11 cellular contexts compared by ENCODE assay signal in the genomic region with DNA sequence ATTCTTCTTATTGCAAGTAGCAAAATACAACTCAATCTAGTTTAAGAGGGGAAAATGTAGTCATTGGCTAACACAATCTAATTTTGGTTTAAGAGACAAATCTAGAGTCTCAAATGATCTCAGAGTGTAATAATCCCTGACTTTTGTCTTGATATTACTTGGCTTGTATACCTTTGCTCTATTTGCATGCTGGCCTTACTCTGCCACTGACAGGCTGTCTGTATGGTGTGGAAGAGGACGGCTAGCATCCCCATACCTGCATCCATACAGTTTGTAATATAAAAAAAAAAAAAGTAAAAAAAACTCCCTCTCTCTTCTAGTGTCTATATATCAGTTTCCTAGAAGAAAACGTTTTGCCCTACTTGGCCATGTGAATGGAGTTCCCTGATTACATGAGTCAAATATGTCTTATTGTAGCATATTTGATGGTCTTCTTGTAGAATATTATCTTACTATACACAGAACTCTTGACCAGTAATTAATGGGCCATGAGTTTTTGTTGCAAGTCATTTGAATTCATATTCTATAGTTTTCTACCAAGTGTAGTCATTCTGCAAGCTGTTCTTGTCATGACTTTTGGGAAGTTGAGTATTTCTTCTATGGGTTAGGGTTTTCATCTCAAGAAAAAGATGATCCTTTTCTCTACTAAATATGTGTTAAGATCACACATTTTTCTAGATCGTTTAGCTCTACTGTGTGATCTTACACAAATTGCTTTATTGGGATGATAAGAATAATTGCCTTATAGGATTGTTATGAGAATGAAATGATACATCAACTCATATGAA. TPM values are rescaled to one million over a fixed set of nuclear protein-coding genes. Genes with fewer than 3 reads are reported as not detected.
DNase-seq lines count a peak whose midpoint lies in the region; ATAC-seq and TF ChIP-seq lines count a peak whose summit lies in the region.
"Had no signal": no experiment of that assay in that cellular context is flagged by ENCODE, and none has a peak within 500 bp of the region (broad histone marks: within the 10 kb centered on the region; RNA-seq: fewer than 3 reads in every experiment).

No MANE protein-coding gene starts in this region.

- peak; percentile 47 to 58 for ATAC-seq in activated T-cell treated with anti-CD3 and anti-CD28 coated beads, Interleukin-2, amount 50 U/mL, for 4 hours
- peak; percentile 40 for ATAC-seq in HG03159 (IDR thresholded peaks at IDR 0.05; ENCODE audit: unreplicated experiment)

- H3K4me1 Mint-ChIP-seq in activated T-cell treated with anti-CD3 and anti-CD28 coated beads, Interleukin-2, amount 50 U/mL, for 4 hours (ENCODE audit: low read depth) = peaks cover 74% of the 10 kb centered on the region

- H3K36me3 ChIP-seq in skeletal muscle satellite cell (ENCODE audit: insufficient read depth, low read length) = peaks cover 30% of the 10 kb centered on the region

- H3K27me3 ChIP-seq in skeletal muscle satellite cell (ENCODE audit: control insufficient read depth, insufficient read depth, low read length) = no peaks in the 10 kb centered on the region

- H3K9me3 Mint-ChIP-seq in activated T-cell treated with anti-CD3 and anti-CD28 coated beads, Interleukin-2, amount 50 U/mL, for 4 hours = no peaks in the 10 kb centered on the region

- peaks cover 42% of the 10 kb centered on the region for H3K4me1 ChIP-seq in skeletal muscle satellite cell (ENCODE audit: control insufficient read depth, insufficient read depth, low read length)

- H3K27me3 Mint-ChIP-seq in activated T-cell treated with anti-CD3 and anti-CD28 coated beads, Interleukin-2, amount 50 U/mL, for 4 hours (ENCODE audit: low read depth) = no peaks in the 10 kb centered on the region

- no peak for TF ChIP-seq CTCF in cardiac fibroblast (IDR thresholded peaks at IDR 0.05; ENCODE audit: low read depth, low read length)

- no peaks in the 10 kb centered on the region for H3K9me3 ChIP-seq in skeletal muscle satellite cell (replicated peaks; ENCODE audit: low read length)

- H3K4me3 ChIP-seq in cardiac fibroblast (replicated peaks in 1 of 2; ENCODE audit: low read depth in 2 of 2, low read length in 2 of 2) (peak overlapping the region; percentile 33 to 82), skeletal muscle satellite cell (ENCODE audit: low read length) (peak overlapping the region; percentile 86)

- H3K4me2 ChIP-seq in skeletal muscle satellite cell (ENCODE audit: low read length) = peak overlapping the region; percentile 78

- H3K4me3 Mint-ChIP-seq in activated T-cell treated with anti-CD3 and anti-CD28 coated beads, Interleukin-2, amount 50 U/mL, for 4 hours = peak overlapping the region; percentile 56

- H3K36me3 Mint-ChIP-seq in activated T-cell treated with anti-CD3 and anti-CD28 coated beads, Interleukin-2, amount 50 U/mL, for 4 hours (ENCODE audit: insufficient read depth) = peaks cover 17% of the 10 kb centered on the region

- H3K9ac ChIP-seq in skeletal muscle satellite cell (ENCODE audit: low read depth, low read length) = peak overlapping the region; percentile 98

- DNase-seq in activated T-cell treated with anti-CD3 and anti-CD28 coated beads, Interleukin-2, amount 50 U/mL, for 4 hours = no peak
- no peak for DNase-seq in activated T-cell treated with anti-CD3 and anti-CD28 coated beads, Interleukin-2, amount 50 U/mL, for 1 hour
- DNase-seq in cardiac fibroblast (ENCODE audit: low read depth in 2 of 2) = peak; percentile 48 to 56
- no peak for DNase-seq in activated effector memory CD4-positive, alpha-beta T cell treated with Interleukin-2 at 50 U/mL for 16 hours
- no peak for DNase-seq in NCI-H2081 treated with DMSO at 0.1 percent for 48 hours (lab: John Stamatoyannopoulos, UW)
- no peak for DNase-seq in NCI-H1092 treated with DMSO at 0.1 percent for 48 hours (lab: John Stamatoyannopoulos, UW)
- DNase-seq: activated CD8-positive, alpha-beta memory T cell treated with anti-CD3 and anti-CD28 coated beads for 24 hours; NCI-H510A; SHP77 had no signal

RNA-seq across cellular contexts. Expression of a gene that starts 8.2 kb away (rescaled TPM):
- 100 to 1,000 TPM; 252 to 294 (median 274) TPM for total RNA-seq in activated T-cell treated with anti-CD3 and anti-CD28 coated beads, Interleukin-2, amount 50 U/mL, for 4 hours
- 339 and 489 TPM in 2 replicates for total RNA-seq in skeletal muscle satellite cell (2012; rRNA removed)

RNA-seq across cellular contexts. Expression of a gene that starts 58.7 kb away (rescaled TPM):
- total RNA-seq in activated T-cell treated with anti-CD3 and anti-CD28 coated beads, Interleukin-2, amount 50 U/mL, for 4 hours = 10 to 100 TPM; 10.2 to 13.0 (median 11.0) TPM
- total RNA-seq in skeletal muscle satellite cell (2012; rRNA removed) = 20.8 and 21.5 TPM in 2 replicates

Comparison
In these comparisons a context has a peak if more than half of its experiments do, and no peak if none do; other contexts are left out.
1. DNase-seq: peak in cardiac fibroblast (2 of 2); none in activated T-cell treated with anti-CD3 and anti-CD28 coated beads, Interleukin-2, amount 50 U/mL, for 4 hours (single experiment), activated T-cell treated with anti-CD3 and anti-CD28 coated beads, Interleukin-2, amount 50 U/mL, for 1 hour (single experiment), activated effector memory CD4-positive, alpha-beta T cell treated with Interleukin-2 at 50 U/mL for 16 hours (single experiment), NCI-H2081 treated with DMSO at 0.1 percent for 48 hours (single experiment) and NCI-H1092 treated with DMSO at 0.1 percent for 48 hours (single experiment).